Comparison of ENCODE assay signal across 23 cellular contexts in genomic region chr5:82176115-82176514, GRCh38.
"Had no signal": no experiment of that assay in that cellular context is flagged by ENCODE, and none has a peak within 500 bp of the region (broad histone marks: within the 10 kb centered on the region; RNA-seq: fewer than 3 reads in every experiment).

No MANE protein-coding gene starts in this region.

- DNase-seq: activated CD4-positive, alpha-beta T cell treated with anti-CD3 and anti-CD28 coated beads for 36 hours; activated CD4-positive, alpha-beta T cell treated with anti-CD3 and anti-CD28 coated beads, Interleukin-2, amount 50 U/mL, for 4 hours; activated CD8-positive, alpha-beta memory T cell treated with anti-CD3 and anti-CD28 coated beads for 24 hours; activated CD8-positive, alpha-beta memory T cell treated with anti-CD3 and anti-CD28 coated beads, Interleukin-2, amount 50 U/mL, for 4 hours; activated naive CD4-positive, alpha-beta T cell; activated T-cell treated with anti-CD3 and anti-CD28 coated beads, Interleukin-2, amount 50 U/mL, for 24 hours; amniotic stem cell; effector CD4-positive, alpha-beta T cell; erythroblast; head of caudate nucleus; hypothalamus; left ventricle myocardium superior; mammary epithelial cell; natural killer cell; sigmoid colon; stimulated activated CD4-positive, alpha-beta T cell treated with anti-CD3 and anti-CD28 coated beads, Interleukin-4, amount 100 ng/mL, for 24 hours; stimulated activated naive CD4-positive, alpha-beta T cell treated with Interleukin-2 at 50 U/mL for 16 hours; T-helper 9 cell had no signal

- ATAC-seq: activated CD4-positive, alpha-beta T cell treated with anti-CD3 and anti-CD28 coated beads for 36 hours; activated T-helper 17 cell treated with anti-CD3 and anti-CD28 coated beads, Interleukin-2, amount 50 U/mL, for 72 hours; gastroesophageal sphincter; left ventricle myocardium superior; natural killer cell; WTC11 had no signal

- H3K9me3 ChIP-seq: gastroesophageal sphincter, sigmoid colon, thoracic aorta, vagina had no signal

- H3K36me3 ChIP-seq: thoracic aorta, vagina had no signal

- H3K4me1 ChIP-seq: sigmoid colon, vagina had no signal

- H3K4me3 ChIP-seq: gastroesophageal sphincter, sigmoid colon, thoracic aorta, vagina had no signal

- H3K27me3 ChIP-seq: gastroesophageal sphincter, sigmoid colon, vagina had no signal

- H3K27ac ChIP-seq: gastroesophageal sphincter, sigmoid colon, thoracic aorta, vagina had no signal
